Comparison of ENCODE assay signal across 1 cellular context in the genomic region with DNA sequence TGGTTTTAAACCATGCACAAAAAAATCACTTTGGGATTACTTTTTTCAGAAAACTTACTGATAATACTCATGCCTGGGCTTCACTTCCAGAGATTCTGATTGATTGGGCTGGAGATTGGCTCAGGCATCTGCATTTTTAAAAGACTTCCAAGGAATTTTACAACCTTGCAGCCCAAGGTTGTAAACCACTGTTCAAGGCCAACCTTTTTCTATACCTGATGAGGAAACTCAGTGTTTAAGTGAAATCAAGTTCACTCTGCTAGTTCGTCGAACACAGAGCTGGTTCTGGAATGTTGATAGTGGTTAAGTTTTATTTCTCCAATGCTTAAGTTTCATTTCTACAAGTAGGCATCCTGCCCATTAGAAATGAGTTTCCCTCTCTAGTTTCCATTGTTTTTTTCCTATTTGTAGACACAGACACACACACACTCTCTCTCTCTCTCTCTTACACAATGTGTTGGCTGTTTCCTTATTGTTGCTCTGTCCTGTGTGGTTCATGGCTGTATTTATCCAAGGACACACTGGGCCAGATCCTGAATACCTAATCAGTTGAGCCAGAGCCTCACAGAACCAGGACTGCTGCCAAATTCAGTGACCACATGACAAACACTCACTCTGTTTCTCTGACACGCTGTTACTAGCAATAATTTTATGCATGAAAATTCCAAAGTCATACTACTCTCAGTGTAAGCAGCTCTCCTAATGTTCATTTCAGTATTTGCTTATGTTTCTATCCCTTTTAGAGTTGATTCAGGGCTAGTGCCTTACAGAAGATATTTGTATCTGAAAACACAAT.
TF ChIP-seq lines count a peak whose summit lies in the region.

No MANE protein-coding gene starts in this region.

TF ChIP-seq in IMR-90, 13 proteins besides CTCF, POLR2A, EP300 and RAD21 (continued from another document):
- peak; percentile 91 for TF ChIP-seq CEBPB (IDR thresholded peaks at IDR 0.05; ENCODE audit: low read depth, low read length)
- TF ChIP-seq USF2 (IDR thresholded peaks at IDR 0.05; ENCODE audit: low read depth, low read length), result peak; percentile 61
- no peak for TF ChIP-seq FOS (IDR thresholded peaks at IDR 0.05; ENCODE audit: low read depth, low read length)
- TF ChIP-seq MAZ (IDR thresholded peaks at IDR 0.05; ENCODE audit: borderline replicate concordance, low read depth, low read length), result no peak
- TF ChIP-seq MAFK (IDR thresholded peaks at IDR 0.05; ENCODE audit: low read depth, low read length), result no peak
TF ChIP-seq in IMR-90: peak in this region for 2.
